16 cellular contexts compared by ENCODE assay signal in the genomic region with DNA sequence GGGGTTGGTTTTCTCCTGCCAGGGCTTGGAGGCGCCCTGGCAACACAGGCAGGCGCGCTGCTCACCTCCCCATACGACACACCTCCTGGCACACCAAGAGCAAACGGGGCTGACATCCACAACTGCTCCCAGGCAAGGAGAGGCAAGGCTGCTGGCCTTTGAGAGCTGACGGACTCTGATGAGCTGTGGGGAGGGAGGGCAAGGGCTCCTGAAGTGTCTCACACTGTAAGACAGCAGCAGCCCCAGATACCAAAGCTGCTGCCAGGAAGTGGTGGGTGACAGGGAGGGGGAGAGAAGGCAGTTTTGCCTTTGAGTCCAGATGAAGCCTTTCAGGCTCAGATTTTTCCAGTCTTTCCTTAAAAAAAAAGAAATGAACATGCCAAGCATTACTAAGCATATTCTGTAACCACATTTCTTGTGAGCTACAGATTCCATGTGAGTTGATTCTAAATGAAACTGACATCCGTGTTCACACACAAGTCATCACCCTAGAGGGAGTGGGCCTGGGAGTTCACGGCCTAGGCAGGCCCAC. TPM values are rescaled to one million over a fixed set of nuclear protein-coding genes. Genes with fewer than 3 reads are reported as not detected.
DNase-seq lines count a peak whose midpoint lies in the region; ATAC-seq and TF ChIP-seq lines count a peak whose summit lies in the region.
"Had no signal": no experiment of that assay in that cellular context is flagged by ENCODE, and none has a peak within 500 bp of the region (broad histone marks: within the 10 kb centered on the region; RNA-seq: fewer than 3 reads in every experiment).

No MANE protein-coding gene starts in this region.

- H3K9me3 Mint-ChIP-seq in GM23338 (no peaks in the 10 kb centered on the region), glutamatergic neuron (ENCODE audit: unreplicated experiment) (peaks cover 12% of the 10 kb centered on the region)
- no peaks in the 10 kb centered on the region for H3K9me3 Mint-ChIP-seq in CD4-positive, alpha-beta T cell
- H3K9me3 Mint-ChIP-seq: activated naive CD8-positive, alpha-beta T cell treated with anti-CD3 and anti-CD28 coated beads, Interleukin-2, amount 10 ng/mL, durations not matched to agents 7 days and 5 days; activated T-cell treated with anti-CD3 and anti-CD28 coated beads, Interleukin-2, amount 50 U/mL, for 4 hours; nephron had no signal

- H3K79me2 ChIP-seq in GM23338 (replicated peaks; ENCODE audit: insufficient read depth), result peaks cover 80% of the 10 kb centered on the region

- peaks cover 5% of the 10 kb centered on the region; the same call in 1 of the 2 replicates for H4K20me1 ChIP-seq in GM23338 (replicated peaks; ENCODE audit: insufficient read depth)

- intact Hi-C loops in CD4-positive, alpha-beta T cell (cut with DNase I, micrococcal nuclease), result no loop called here

- H3K36me3 ChIP-seq in GM23338 (ENCODE audit: insufficient read depth), result no peaks in the 10 kb centered on the region; the same call in 1 of the 2 replicates

- no peak overlapping the region for H3K4me3 ChIP-seq in GM23338
- H3K4me3 ChIP-seq: BLaER1 treated with 17β-estradiol and CSF1 and Interleukin-3, amounts not matched to agents 10 nM and 100 nM; PC-9 had no signal

- no peak overlapping the region for H3K27ac ChIP-seq in GM23338 (ENCODE audit: low read depth)
- H3K27ac ChIP-seq in CD4-positive, alpha-beta T cell (ENCODE audit: low read depth, low read length), result no peak overlapping the region
- H3K27ac ChIP-seq: PC-9 had no signal

- ATAC-seq in GM23338, result peak; percentile 12; the same call in 1 of the 3 replicates
- no peak for ATAC-seq in GM19328 (IDR thresholded peaks at IDR 0.05; ENCODE audit: unreplicated experiment)
- ATAC-seq in CD4-positive, alpha-beta T cell (ENCODE audit: poor library complexity), result no peak
- ATAC-seq: activated T-cell treated with anti-CD3 and anti-CD28 coated beads, Interleukin-2, amount 50 U/mL, for 4 hours had no signal

- H3K4me2 ChIP-seq in GM23338, result no peak overlapping the region
- H3K4me2 ChIP-seq: PC-9 had no signal

- H3K9me2 ChIP-seq in GM23338 (ENCODE audit: insufficient read depth), result no peaks in the 10 kb centered on the region

- TF ChIP-seq CTCF in GM23338 (conservative IDR thresholded peaks at IDR 0.05; ENCODE audit: low read depth in 2 of 2) (no peak), glutamatergic neuron (IDR thresholded peaks at IDR 0.05; ENCODE audit: partially characterized antibody, unreplicated experiment) (no peak)
- TF ChIP-seq CTCF in CD4-positive, alpha-beta T cell (IDR thresholded peaks at IDR 0.05), result no peak

- H3K27me3 ChIP-seq in GM23338 (ENCODE audit: insufficient read depth), result no peaks in the 10 kb centered on the region
- H3K27me3 ChIP-seq in CD4-positive, alpha-beta T cell (ENCODE audit: control insufficient read depth, insufficient read depth, low read length), result peaks cover 11% of the 10 kb centered on the region
- H3K27me3 ChIP-seq: BLaER1 treated with 17β-estradiol and CSF1 and Interleukin-3, amounts not matched to agents 10 nM and 100 nM had no signal

- H3K36me3 Mint-ChIP-seq in GM23338 (ENCODE audit: low read depth), result peaks cover 8% of the 10 kb centered on the region; the same call in 1 of the 3 replicates
- peaks cover 14% of the 10 kb centered on the region for H3K36me3 Mint-ChIP-seq in glutamatergic neuron (ENCODE audit: unreplicated experiment)
- no peaks in the 10 kb centered on the region for H3K36me3 Mint-ChIP-seq in CD4-positive, alpha-beta T cell (ENCODE audit: low read depth)
- H3K36me3 Mint-ChIP-seq: activated naive CD8-positive, alpha-beta T cell treated with anti-CD3 and anti-CD28 coated beads, Interleukin-2, amount 10 ng/mL, durations not matched to agents 7 days and 5 days had no signal

- DNase-seq in GM23338 (ENCODE audit: low spot score) (no peak), astrocyte of the hippocampus (ENCODE audit: low read depth, low spot score) (peak; percentile 61), glutamatergic neuron (no peak), retina (peak; percentile 59), activated gamma-delta T cell (lab: John Stamatoyannopoulos, UW) (no peak), iPS-NIHi11 (ENCODE audit: low spot score) (no peak)
- DNase-seq in CD4-positive, alpha-beta T cell, result no peak
- DNase-seq: activated CD4-positive, alpha-beta T cell treated with anti-CD3 and anti-CD28 coated beads, Interleukin-2, amount 50 U/mL, for 48 hours; activated naive CD8-positive, alpha-beta T cell treated with anti-CD3 and anti-CD28 coated beads, Interleukin-2, amount 10 ng/mL, durations not matched to agents 7 days and 5 days; activated T-cell treated with anti-CD3 and anti-CD28 coated beads, Interleukin-2, amount 50 U/mL, for 4 hours; NCI-H2029; PC-9; stimulated activated CD4-positive, alpha-beta T cell treated with anti-CD3 and anti-CD28 coated beads, Interleukin-4, amount 100 ng/mL, for 24 hours had no signal

- CTCF ChIA-PET in CD4-positive, alpha-beta T cell (lab: Charles Lee), result no interaction called here

- H3K4me1 ChIP-seq in GM23338 (ENCODE audit: insufficient read depth), result peaks cover 18% of the 10 kb centered on the region

- H3K4me3 Mint-ChIP-seq in GM23338 (no peak overlapping the region), glutamatergic neuron (ENCODE audit: unreplicated experiment) (no peak overlapping the region)
- H3K4me3 Mint-ChIP-seq in CD4-positive, alpha-beta T cell, result no peak overlapping the region
- H3K4me3 Mint-ChIP-seq: activated naive CD8-positive, alpha-beta T cell treated with anti-CD3 and anti-CD28 coated beads, Interleukin-2, amount 10 ng/mL, durations not matched to agents 7 days and 5 days; activated T-cell treated with anti-CD3 and anti-CD28 coated beads, Interleukin-2, amount 50 U/mL, for 4 hours; nephron had no signal

- H3K27ac Mint-ChIP-seq in GM23338, result peak overlapping the region; percentile 71; the same call in 1 of the 2 replicates
- peak overlapping the region; percentile 90 for H3K27ac Mint-ChIP-seq in glutamatergic neuron (ENCODE audit: unreplicated experiment)
- no peak overlapping the region for H3K27ac Mint-ChIP-seq in CD4-positive, alpha-beta T cell
- H3K27ac Mint-ChIP-seq: activated naive CD8-positive, alpha-beta T cell treated with anti-CD3 and anti-CD28 coated beads, Interleukin-2, amount 10 ng/mL, durations not matched to agents 7 days and 5 days; nephron had no signal

- POLR2A ChIA-PET in CD4-positive, alpha-beta T cell (lab: Charles Lee), result no interaction called here

- H2AFZ ChIP-seq in GM23338, result no peak overlapping the region
- H2AFZ ChIP-seq: PC-9 had no signal

- H3K4me1 Mint-ChIP-seq in GM23338 (peaks cover 41% of the 10 kb centered on the region), glutamatergic neuron (ENCODE audit: low read depth, unreplicated experiment) (peaks cover 45% of the 10 kb centered on the region)
- no peaks in the 10 kb centered on the region for H3K4me1 Mint-ChIP-seq in CD4-positive, alpha-beta T cell (ENCODE audit: low read depth)
- H3K4me1 Mint-ChIP-seq: activated naive CD8-positive, alpha-beta T cell treated with anti-CD3 and anti-CD28 coated beads, Interleukin-2, amount 10 ng/mL, durations not matched to agents 7 days and 5 days; nephron had no signal

- peaks cover 2% of the 10 kb centered on the region for H3K27me3 Mint-ChIP-seq in GM23338 (ENCODE audit: insufficient read depth, low read depth, poor library complexity)
- H3K27me3 Mint-ChIP-seq in glutamatergic neuron (ENCODE audit: unreplicated experiment), result peaks cover 14% of the 10 kb centered on the region
- peaks cover 59% of the 10 kb centered on the region for H3K27me3 Mint-ChIP-seq in CD4-positive, alpha-beta T cell

- 0 out of 2 replicates have a peak, but pooled peaks cover 4% of the 10 kb centered on the region for H3F3A ChIP-seq in GM23338 (replicated peaks; ENCODE audit: low read depth)

- H3K9me3 ChIP-seq in CD4-positive, alpha-beta T cell (ENCODE audit: control insufficient read depth, low read length), result no peaks in the 10 kb centered on the region

TF ChIP-seq in GM23338, 12 proteins besides CTCF, POLR2A, EP300 and RAD21:
- TF ChIP-seq REST (IDR thresholded peaks at IDR 0.05; ENCODE audit: unreplicated experiment) (no peak), EZH2 (IDR thresholded peaks at IDR 0.05; ENCODE audit: low read depth, unreplicated experiment) (no peak), STAT1 (IDR thresholded peaks at IDR 0.05; ENCODE audit: unreplicated experiment) (no peak), ZNF331 (CRISPR knock-in tag; IDR thresholded peaks at IDR 0.05; ENCODE audit: low read depth) (no peak), NANOG (IDR thresholded peaks at IDR 0.05; ENCODE audit: borderline replicate concordance) (no peak)
TF ChIP-seq in GM23338: peak in this region for 0.

RNA-seq across cellular contexts. Expression of gene PGBD5, which starts 24.3 kb away (rescaled TPM):
- total RNA-seq in GM23338 (2014; rRNA removed; shearing (Covaris generic)), result 16.6 and 17.0 TPM in 2 replicates
- polyA plus RNA-seq in GM23338 (2016; fragmentation: Nextera tagmentation; extraction: Ambion mirVana), result 3.4 and 3.9 TPM in 2 replicates
- total RNA-seq in glutamatergic neuron (ENCODE audit: unreplicated experiment), result 72.4 TPM
- not detected for total RNA-seq in CD4-positive, alpha-beta T cell
- total RNA-seq: activated naive CD8-positive, alpha-beta T cell treated with anti-CD3 and anti-CD28 coated beads, Interleukin-2, amount 10 ng/mL, durations not matched to agents 7 days and 5 days; PC-9 had no signal

Comparison
In these comparisons a context has a peak if more than half of its experiments do, and no peak if none do; other contexts are left out.
1. DNase-seq: peak in astrocyte of the hippocampus (single experiment) and retina (single experiment); none in GM23338 (single experiment), glutamatergic neuron (single experiment), activated gamma-delta T cell (single experiment), iPS-NIHi11 (single experiment) and CD4-positive, alpha-beta T cell (0 of 10).
2. RNA of gene PGBD5, which starts 24.3 kb away (total RNA-seq): 72.4 TPM in glutamatergic neuron (single experiment) and 16.6 to 17.0 TPM in GM23338; not detected in CD4-positive, alpha-beta T cell; every median in the first group is over 10 times any median in the second.